In the genomic region with DNA sequence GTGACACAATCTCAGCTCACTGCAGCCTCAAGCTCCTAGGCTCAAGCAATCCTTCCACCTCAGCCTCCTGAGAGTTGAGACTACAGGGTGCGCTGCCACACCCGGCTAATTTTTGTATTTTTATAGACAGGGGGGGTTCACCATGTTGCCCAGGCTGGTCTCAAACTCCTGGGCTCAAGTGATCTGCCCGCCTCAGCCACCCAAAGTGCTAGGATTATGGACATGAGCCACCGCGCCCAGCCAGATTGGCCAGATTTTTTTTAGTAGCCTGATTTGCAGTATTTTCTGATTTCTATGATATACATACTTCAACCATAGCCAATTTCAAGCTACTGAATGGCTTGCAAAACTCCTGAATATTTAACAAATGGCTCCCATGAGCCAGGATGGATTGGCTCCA, we compare ENCODE assay signal across 20 cellular contexts. TPM values are rescaled to one million over a fixed set of nuclear protein-coding genes. Genes with fewer than 3 reads are reported as not detected.
DNase-seq lines count a peak whose midpoint lies in the region; ATAC-seq and TF ChIP-seq lines count a peak whose summit lies in the region.
"Had no signal": no experiment of that assay in that cellular context is flagged by ENCODE, and none has a peak within 500 bp of the region (broad histone marks: within the 10 kb centered on the region; RNA-seq: fewer than 3 reads in every experiment).

No MANE protein-coding gene starts in this region.

- H3K27ac Mint-ChIP-seq in osteocyte (ENCODE audit: unreplicated experiment): no peak overlapping the region
- H3K27ac Mint-ChIP-seq in naive thymus-derived CD4-positive, alpha-beta T cell: no peak overlapping the region
- H3K27ac Mint-ChIP-seq: CD14-positive monocyte; CD4-positive, alpha-beta T cell; CD8-positive, alpha-beta T cell had no signal

- CTCF ChIA-PET in naive thymus-derived CD4-positive, alpha-beta T cell (lab: Charles Lee): no interaction called here

- H3K9me3 Mint-ChIP-seq in osteocyte (ENCODE audit: unreplicated experiment): peaks cover 4% of the 10 kb centered on the region
- peaks cover 0 to 6% (median 1%) of the 10 kb centered on the region in 11 donors for H3K9me3 Mint-ChIP-seq in naive thymus-derived CD4-positive, alpha-beta T cell

- H3K9me3 ChIP-seq in right atrium auricular region (peaks cover 0 to 4% of the 10 kb centered on the region in 2 donors), sigmoid colon (no peaks in the 10 kb centered on the region), upper lobe of right lung (no peaks in the 10 kb centered on the region)
- no peaks in the 10 kb centered on the region for H3K9me3 ChIP-seq in naive thymus-derived CD4-positive, alpha-beta T cell (ENCODE audit: control insufficient read depth in 2 of 3, low read length in 3 of 3)
- H3K9me3 ChIP-seq: BE2C, BLaER1, Caco-2 had no signal

- H3K27me3 ChIP-seq in right atrium auricular region (no peaks in the 10 kb centered on the region), sigmoid colon (peaks cover 0 to 3% (median 0%) of the 10 kb centered on the region in 3 donors), upper lobe of right lung (no peaks in the 10 kb centered on the region)
- H3K27me3 ChIP-seq in naive thymus-derived CD4-positive, alpha-beta T cell (ENCODE audit: control insufficient read depth in 2 of 2, insufficient read depth in 2 of 2, low read length in 2 of 2): no peaks in the 10 kb centered on the region
- H3K27me3 ChIP-seq: BLaER1 had no signal

- H3K4me3 ChIP-seq in right atrium auricular region (no peak overlapping the region), sigmoid colon (no peak overlapping the region), upper lobe of right lung (no peak overlapping the region)
- H3K4me3 ChIP-seq in naive thymus-derived CD4-positive, alpha-beta T cell (ENCODE audit: low read length): no peak overlapping the region
- H3K4me3 ChIP-seq: BLaER1 had no signal

- 82 to 88% methylated on average over 5 of the region's 5 CpGs for WGBS in sigmoid colon, 2 donors

- H3K4me1 ChIP-seq in right atrium auricular region: no peaks in the 10 kb centered on the region
- H3K4me1 ChIP-seq in sigmoid colon: no peaks in the 10 kb centered on the region
- H3K4me1 ChIP-seq in upper lobe of right lung: no peaks in the 10 kb centered on the region
- no peaks in the 10 kb centered on the region for H3K4me1 ChIP-seq in naive thymus-derived CD4-positive, alpha-beta T cell (ENCODE audit: control insufficient read depth in 2 of 2, insufficient read depth in 2 of 2, low read length in 2 of 2)
- H3K4me1 ChIP-seq: BE2C, BLaER1, Caco-2 had no signal

- peaks cover 61% of the 10 kb centered on the region for H3K27me3 Mint-ChIP-seq in osteocyte (ENCODE audit: unreplicated experiment)
- H3K27me3 Mint-ChIP-seq in naive thymus-derived CD4-positive, alpha-beta T cell: peaks cover 13 to 43% (median 16%) of the 10 kb centered on the region in 5 donors

- TF ChIP-seq EP300 in sigmoid colon (IDR thresholded peaks at IDR 0.05): no peak

- ATAC-seq in upper lobe of right lung (no peak), GM19351 (IDR thresholded peaks at IDR 0.05; ENCODE audit: unreplicated experiment) (no peak)
- no peak for ATAC-seq in naive thymus-derived CD4-positive, alpha-beta T cell
- ATAC-seq: CD8-positive, alpha-beta T cell had no signal

- H3K4me3 Mint-ChIP-seq in osteocyte (ENCODE audit: unreplicated experiment): no peak overlapping the region
- H3K4me3 Mint-ChIP-seq in naive thymus-derived CD4-positive, alpha-beta T cell: no peak overlapping the region
- H3K4me3 Mint-ChIP-seq: CD4-positive, alpha-beta T cell; CD8-positive, alpha-beta T cell had no signal

- no peaks in the 10 kb centered on the region for H3K4me1 Mint-ChIP-seq in osteocyte (ENCODE audit: unreplicated experiment)
- peaks cover 0 to 4% (median 0%) of the 10 kb centered on the region in 7 donors for H3K4me1 Mint-ChIP-seq in naive thymus-derived CD4-positive, alpha-beta T cell
- H3K4me1 Mint-ChIP-seq: CD14-positive monocyte had no signal

- no peak for TF ChIP-seq POLR2A in sigmoid colon (IDR thresholded peaks at IDR 0.05)

- POLR2A ChIA-PET in naive thymus-derived CD4-positive, alpha-beta T cell (lab: Charles Lee): no interaction called here

- H3K36me3 ChIP-seq in right atrium auricular region (no peaks in the 10 kb centered on the region), sigmoid colon (no peaks in the 10 kb centered on the region), upper lobe of right lung (no peaks in the 10 kb centered on the region)
- H3K36me3 ChIP-seq in naive thymus-derived CD4-positive, alpha-beta T cell (ENCODE audit: control insufficient read depth in 2 of 3, insufficient read depth in 3 of 3, low read length in 3 of 3): no peaks in the 10 kb centered on the region
- H3K36me3 ChIP-seq: BE2C, BLaER1 had no signal

- H3K27ac ChIP-seq in right atrium auricular region (no peak overlapping the region), sigmoid colon (no peak overlapping the region), upper lobe of right lung (no peak overlapping the region)
- H3K27ac ChIP-seq in naive thymus-derived CD4-positive, alpha-beta T cell (ENCODE audit: low read depth, low read length): no peak overlapping the region
- H3K27ac ChIP-seq: BLaER1 had no signal

- intact Hi-C loops in cardiac septum (cut with DNase I): no loop called here
- intact Hi-C loops in sigmoid colon (cut with DNase I): no loop called here
- intact Hi-C loops in upper lobe of right lung (cut with DNase I): no loop called here
- intact Hi-C loops in naive thymus-derived CD4-positive, alpha-beta T cell (cut with micrococcal nuclease): no loop called here

- no peak for TF ChIP-seq CTCF in right atrium auricular region (IDR thresholded peaks at IDR 0.05)
- no peak for TF ChIP-seq CTCF in osteocyte (IDR thresholded peaks at IDR 0.05)
- no peak for TF ChIP-seq CTCF in sigmoid colon (IDR thresholded peaks at IDR 0.05)
- TF ChIP-seq CTCF in upper lobe of right lung (IDR thresholded peaks at IDR 0.05): no peak

- DNase-seq in cardiac septum (ENCODE audit: low spot score) (peak; percentile 43), right atrium auricular region (ENCODE audit: low spot score) (no peak), osteocyte (ENCODE audit: extremely low spot score, unreplicated experiment) (peak; percentile 57), sigmoid colon (peak; percentile 25), upper lobe of right lung (peak; percentile 21), CD1c-positive myeloid dendritic cell (ENCODE audit: extremely low spot score) (no peak)
- DNase-seq in naive thymus-derived CD4-positive, alpha-beta T cell: no peak
- DNase-seq: 8988T; ACHN; BE2C; C1 segment of cervical spinal cord; Calu3; CD4-positive, alpha-beta T cell; CD8-positive, alpha-beta T cell; DMS79 treated with DMSO at 0.1 percent for 48 hours; GF-D8 had no signal

- H3K36me3 Mint-ChIP-seq in osteocyte (ENCODE audit: unreplicated experiment): no peaks in the 10 kb centered on the region
- peaks cover 0 to 8% (median 0%) of the 10 kb centered on the region in 5 donors for H3K36me3 Mint-ChIP-seq in naive thymus-derived CD4-positive, alpha-beta T cell
- H3K36me3 Mint-ChIP-seq: CD14-positive monocyte; CD8-positive, alpha-beta T cell had no signal

RNA-seq across cellular contexts. Expression of gene DLGAP4, which starts 21.4 kb away (rescaled TPM):
- total RNA-seq in cardiac septum (95.2 TPM), right atrium auricular region (10 to 100 TPM; 30.0 to 50.2 TPM), osteocyte (125 and 134 TPM in 2 replicates), sigmoid colon (10 to 100 TPM; 21.0 to 60.7 (median 37.5) TPM), upper lobe of right lung (61.2 TPM)
- polyA plus RNA-seq in sigmoid colon: 10 to 100 TPM; 21.7 to 36.9 (median 23.4) TPM
- 10 to 100 TPM; 29.7 to 40.2 (median 36.0) TPM for total RNA-seq in naive thymus-derived CD4-positive, alpha-beta T cell
- polyA plus RNA-seq in naive thymus-derived CD4-positive, alpha-beta T cell: 10 to 100 TPM; 15.0 to 15.6 TPM

RNA-seq across cellular contexts. Expression of gene AAR2, which starts 48.5 kb away (rescaled TPM):
- total RNA-seq in cardiac septum: 14.7 TPM
- total RNA-seq in right atrium auricular region: 10 to 100 TPM; 18.9 to 22.8 TPM
- total RNA-seq in osteocyte: 32.8 and 36.1 TPM in 2 replicates
- 10 to 100 TPM; 26.5 to 39.6 (median 34.8) TPM for total RNA-seq in sigmoid colon
- polyA plus RNA-seq in sigmoid colon: 10 to 100 TPM; 11.4 to 22.7 (median 15.3) TPM
- total RNA-seq in upper lobe of right lung: 24.4 TPM
- total RNA-seq in naive thymus-derived CD4-positive, alpha-beta T cell: 10 to 100 TPM; 18.2 to 25.9 (median 23.7) TPM
- polyA plus RNA-seq in naive thymus-derived CD4-positive, alpha-beta T cell: 10 to 100 TPM; 46.0 to 55.8 TPM

Comparison
In these comparisons a context has a peak if more than half of its experiments do, and no peak if none do; other contexts are left out.
1. DNase-seq: peak in cardiac septum (single experiment), osteocyte (single experiment), sigmoid colon (single experiment) and upper lobe of right lung (single experiment); none in right atrium auricular region (single experiment), naive thymus-derived CD4-positive, alpha-beta T cell (0 of 9) and CD1c-positive myeloid dendritic cell (single experiment).